8 cellular contexts compared by ENCODE assay signal in genomic region chr12:85468356-85469157, GRCh38.
DNase-seq lines count a peak whose midpoint lies in the region; TF ChIP-seq lines count a peak whose summit lies in the region.

No MANE protein-coding gene starts in this region.

- H3F3A ChIP-seq in SK-N-SH (replicated peaks; ENCODE audit: insufficient read depth) = no peaks in the 10 kb centered on the region

- no peak overlapping the region for H3K14ac ChIP-seq in H9 (ENCODE audit: insufficient read depth, low read length)

- H4K20me1 ChIP-seq in H9 (ENCODE audit: control insufficient read depth, insufficient read depth, insufficient read length) = no peaks in the 10 kb centered on the region
- H4K20me1 ChIP-seq in KMS-11 (ENCODE audit: insufficient read depth) = no peaks in the 10 kb centered on the region
- no peaks in the 10 kb centered on the region for H4K20me1 ChIP-seq in SK-N-SH (ENCODE audit: insufficient read depth)

- peak overlapping the region; percentile 39 to 95 (median 90) for H3K27ac Mint-ChIP-seq in H9

- H4K91ac ChIP-seq in H9 (ENCODE audit: insufficient read length, low read depth, low read length) = no peak overlapping the region

- H3K27ac ChIP-seq in H9 (ENCODE audit: insufficient read length, low read depth, low read length) (no peak overlapping the region), KMS-11 (no peak overlapping the region), SK-N-SH (ENCODE audit: low read depth in 2 of 2, low read length in 1 of 2) (no peak overlapping the region)

- H3K4me3 ChIP-seq in KMS-11 (IDR thresholded peaks at IDR 0.05; ENCODE audit: insufficient read depth, low read depth, low read length) = no peak overlapping the region
- H3K4me3 ChIP-seq in SK-N-SH (ENCODE audit: low read depth in 2 of 2, low read length in 1 of 2) = peak overlapping the region; percentile 42 to 51; a peak in 3 of 4 replicates

- POLR2A ChIA-PET in SK-N-SH (lab: Yijun Ruan, JAX) = interaction anchor here (0.6 kb wide), 1 partner anchor 731 kb away, joined by 3 read pairs; no protein-coding TSS in a partner anchor

- H3K9me3 ChIP-seq in H9 (ENCODE audit: control insufficient read depth, low read depth, low read length) = no peaks in the 10 kb centered on the region
- no peaks in the 10 kb centered on the region for H3K9me3 ChIP-seq in SK-N-SH

- no peak overlapping the region for H2BK20ac ChIP-seq in H9 (ENCODE audit: low read depth, low read length, poor library complexity, severe bottlenecking)

- no peak overlapping the region for H2BK12ac ChIP-seq in H9 (ENCODE audit: insufficient read length, low read depth, low read length)

- H2BK5ac ChIP-seq in H9 (ENCODE audit: insufficient read length, low read length) = no peak overlapping the region

- CTCF ChIA-PET in SK-N-SH (lab: Yijun Ruan, JAX) = interaction anchor here (0.6 to 3.2 kb wide), 39 partner anchors 10 to 485 kb away, joined by 3 to 64 read pairs (median 4); partner anchors contain the start of gene ALX1

- peaks cover 0 to 8% (median 7%) of the 10 kb centered on the region in 3 experiments; a peak in 3 of 7 replicates for H3K36me3 Mint-ChIP-seq in H9 (ENCODE audit: insufficient read depth in 1 of 3, low read depth in 3 of 3)

- TF ChIP-seq CTCF in H9 (conservative IDR thresholded peaks at IDR 0.05) (peak; percentile 85), KMS-11 (conservative IDR thresholded peaks at IDR 0.05; ENCODE audit: low read depth, low read length) (peak; percentile 61), SK-N-SH (IDR thresholded peaks at IDR 0.05) (peak; percentile 91)

- H2BK15ac ChIP-seq in H9 (ENCODE audit: low read depth, low read length) = no peak overlapping the region

- H3K27me3 ChIP-seq in H9 (ENCODE audit: insufficient read depth, low read length) (no peaks in the 10 kb centered on the region), KMS-11 (ENCODE audit: insufficient read depth, low read depth) (no peaks in the 10 kb centered on the region), SK-N-SH (ENCODE audit: insufficient read depth) (no peaks in the 10 kb centered on the region)

- peak overlapping the region; percentile 59 to 67 for H3K4me3 Mint-ChIP-seq in H9

- H3K79me2 ChIP-seq in H9 (ENCODE audit: insufficient read depth, low read length) (no peaks in the 10 kb centered on the region), KMS-11 (ENCODE audit: insufficient read depth, low read depth) (no peaks in the 10 kb centered on the region), SK-N-SH (ENCODE audit: insufficient read depth) (no peaks in the 10 kb centered on the region)

- H3K4me1 Mint-ChIP-seq in H9 = peaks cover 17 to 26% of the 10 kb centered on the region in 2 experiments

- no peaks in the 10 kb centered on the region for H3K27me3 Mint-ChIP-seq in H9 (ENCODE audit: low read depth)

- H3K4me1 ChIP-seq in H9 (ENCODE audit: insufficient read depth, low read length) (no peaks in the 10 kb centered on the region; the same call in none of the 2 replicates), KMS-11 (ENCODE audit: low read depth, poor library complexity, severe bottlenecking) (no peaks in the 10 kb centered on the region), SK-N-SH (ENCODE audit: control insufficient read depth in 1 of 2, insufficient read depth in 2 of 2, low read depth in 1 of 2, low read length in 1 of 2) (peaks cover 0 to 9% of the 10 kb centered on the region in 2 experiments; a peak in 1 of 4 replicates)

- no peaks in the 10 kb centered on the region for H3K79me1 ChIP-seq in H9 (ENCODE audit: insufficient read depth, low read depth, low read length, poor library complexity, severe bottlenecking)

- H3K9ac ChIP-seq in H9 (ENCODE audit: extremely low read depth, insufficient read length, low read length) (no peak overlapping the region), KMS-11 (no peak overlapping the region), SK-N-SH (no peak overlapping the region)

- H3K9me3 Mint-ChIP-seq in H9 = peaks cover 0 to 6% of the 10 kb centered on the region in 2 experiments; a peak in 2 of 5 replicates

- no peak overlapping the region for H3K56ac ChIP-seq in H9 (ENCODE audit: insufficient read length, low read depth, low read length)

- H2BK120ac ChIP-seq in H9 (ENCODE audit: low read depth, low read length, poor library complexity, severe bottlenecking) = no peak overlapping the region

- H3K36me3 ChIP-seq in KMS-11 (ENCODE audit: insufficient read depth) = no peaks in the 10 kb centered on the region
- H3K36me3 ChIP-seq in SK-N-SH (replicated peaks in 1 of 2; ENCODE audit: control insufficient read depth in 1 of 2, insufficient read depth in 2 of 2, low read length in 1 of 2) = no peaks in the 10 kb centered on the region

- no peak for TF ChIP-seq EP300 in SK-N-SH (IDR thresholded peaks at IDR 0.05; ENCODE audit: borderline replicate concordance in 1 of 2, low read depth in 1 of 2, low read length in 1 of 2)

- no peak overlapping the region for H3K4ac ChIP-seq in H9 (ENCODE audit: low read depth, low read length)

- no peak overlapping the region for H3K23ac ChIP-seq in H9 (ENCODE audit: insufficient read length, low read depth, low read length)

- no peaks in the 10 kb centered on the region for H3K23me2 ChIP-seq in H9 (ENCODE audit: insufficient read length, low read depth, low read length, poor library complexity, severe bottlenecking)

- no peak overlapping the region for H3T11ph ChIP-seq in H9 (ENCODE audit: low read length)

- H2AFZ ChIP-seq in H9 (ENCODE audit: low read length) (no peak overlapping the region), KMS-11 (ENCODE audit: low read depth) (peak overlapping the region; percentile 23; the same call in 1 of the 2 replicates), SK-N-SH (ENCODE audit: low read depth) (peak overlapping the region; percentile 76)

- no peak overlapping the region for H4K5ac ChIP-seq in H9 (ENCODE audit: insufficient read length, low read depth, low read length)

- peak overlapping the region; percentile 37 for H3K4me2 ChIP-seq in H9 (ENCODE audit: insufficient read depth, insufficient read length, low read length)
- H3K4me2 ChIP-seq in KMS-11 = no peak overlapping the region
- peak overlapping the region; percentile 64; the same call in 1 of the 2 replicates for H3K4me2 ChIP-seq in SK-N-SH

- no peak overlapping the region for H4K8ac ChIP-seq in H9 (replicated peaks; ENCODE audit: insufficient read length, low read depth, low read length)

- DNase-seq in activated T-cell treated with anti-CD3 and anti-CD28 coated beads for 24 hours (ENCODE audit: low read depth) (peak; percentile 16), activated T-cell treated with anti-CD3 and anti-CD28 coated beads for 4 hours (no peak), H9 (peak; percentile 62), SK-N-SH (peak; percentile 47), dedifferentiated amniotic fluid mesenchymal stem cell (ENCODE audit: extremely low spot score) (peak; percentile 83), left kidney (ENCODE audit: low read depth, low spot score) (peak; percentile 78)
- peak; percentile 5 for DNase-seq in stimulated activated CD4-positive, alpha-beta T cell treated with anti-CD3 and anti-CD28 coated beads, Interleukin-4, amount 100 ng/mL, for 24 hours

- H2AK5ac ChIP-seq in H9 (ENCODE audit: insufficient read length, low read length) = no peak overlapping the region

- WGBS in H9 (ENCODE audit: extremely low coverage, insufficient read length, low lambda C conversion rate) = no CpG with 5 or more reads among the region's 15 CpGs
- WGBS in SK-N-SH (ENCODE audit: low lambda C conversion rate) = 29% methylated on average over 15 of the region's 15 CpGs

- TF ChIP-seq RAD21 in SK-N-SH (IDR thresholded peaks at IDR 0.05; ENCODE audit: low read length) = peak; percentile 85

- H3K18ac ChIP-seq in H9 (ENCODE audit: insufficient read length, low read depth, low read length) = no peak overlapping the region

- no peaks in the 10 kb centered on the region for H3K9me2 ChIP-seq in SK-N-SH

TF ChIP-seq in SK-N-SH, 30 proteins besides CTCF, POLR2A, EP300 and RAD21:
- TF ChIP-seq SMC3 (IDR thresholded peaks at IDR 0.05; ENCODE audit: low read depth, low read length) (peak; percentile 84), FOSL2 (IDR thresholded peaks at IDR 0.05; ENCODE audit: borderline replicate concordance, low read depth) (peak; percentile 41; the same call in 1 of the 2 replicates), YY1 (IDR thresholded peaks at IDR 0.05; ENCODE audit: low read depth) (no peak), ELF1 (IDR thresholded peaks at IDR 0.05) (no peak)
